In genomic region chr5:157766441-157766840, GRCh38 we compare ENCODE assay signal across 20 cellular contexts. TPM values are rescaled to one million over a fixed set of nuclear protein-coding genes. Genes with fewer than 3 reads are reported as not detected.
DNase-seq lines count a peak whose midpoint lies in the region; ATAC-seq, FAIRE-seq and TF ChIP-seq lines count a peak whose summit lies in the region.
"Had no signal": no experiment of that assay in that cellular context is flagged by ENCODE, and none has a peak within 500 bp of the region (broad histone marks: within the 10 kb centered on the region; RNA-seq: fewer than 3 reads in every experiment).

No MANE protein-coding gene starts in this region.

- peaks cover 2% of the 10 kb centered on the region for H3K27me3 Mint-ChIP-seq in glutamatergic neuron (ENCODE audit: unreplicated experiment)

- H3K36me3 Mint-ChIP-seq in glutamatergic neuron (ENCODE audit: unreplicated experiment): no peaks in the 10 kb centered on the region

- H3K4me3 ChIP-seq in HepG2 (replicated peaks in 1 of 3; ENCODE audit: insufficient read depth in 1 of 3, low read depth in 2 of 3, low read length in 3 of 3) (no peak overlapping the region), right lobe of liver (no peak overlapping the region), upper lobe of left lung (no peak overlapping the region)
- H3K4me3 ChIP-seq: A549, GM23338, HAP-1 had no signal

- H3K9me3 ChIP-seq in HepG2 (ENCODE audit: low read length) (no peaks in the 10 kb centered on the region), right lobe of liver (no peaks in the 10 kb centered on the region), upper lobe of left lung (no peaks in the 10 kb centered on the region)
- H3K9me3 ChIP-seq: A549, HAP-1 had no signal

- no peak overlapping the region for H2AFZ ChIP-seq in HepG2 (ENCODE audit: low read length)
- H2AFZ ChIP-seq: GM23338 had no signal

- TF ChIP-seq EP300 in HepG2 (IDR thresholded peaks at IDR 0.05; ENCODE audit: low read depth in 2 of 2, low read length in 2 of 2) (no peak), HepG2 (CRISPR knock-in tag; IDR thresholded peaks at IDR 0.05; ENCODE audit: borderline replicate concordance) (no peak), upper lobe of left lung (IDR thresholded peaks at IDR 0.05) (no peak)

- TF ChIP-seq RAD21 in HepG2 (CRISPR knock-in tag; IDR thresholded peaks at IDR 0.05): no peak

- TF ChIP-seq POLR2A in HepG2 (IDR thresholded peaks at IDR 0.05; ENCODE audit: insufficient read depth in 1 of 2, low read depth in 2 of 2, low read length in 2 of 2): no peak
- no peak for TF ChIP-seq POLR2A in right lobe of liver (IDR thresholded peaks at IDR 0.05)
- no peak for TF ChIP-seq POLR2A in upper lobe of left lung (IDR thresholded peaks at IDR 0.05)

- H3K4me1 ChIP-seq in HepG2 (ENCODE audit: insufficient read depth, low read length) (no peaks in the 10 kb centered on the region), right lobe of liver (no peaks in the 10 kb centered on the region), upper lobe of left lung (no peaks in the 10 kb centered on the region)
- H3K4me1 ChIP-seq: HAP-1 had no signal

- no peak overlapping the region for H3K4me2 ChIP-seq in HepG2 (ENCODE audit: low read depth, low read length)
- H3K4me2 ChIP-seq: A549, GM23338 had no signal

- no peaks in the 10 kb centered on the region for H3K9me3 Mint-ChIP-seq in glutamatergic neuron (ENCODE audit: unreplicated experiment)
- H3K9me3 Mint-ChIP-seq: GM23338 had no signal

- FAIRE-seq in HepG2 (lab: Jason Lieb, UNC) (no peak), urothelium cell line (lab: Jason Lieb, UNC) (peak; percentile 55)
- FAIRE-seq: A549, GM18507, H54 had no signal

- H3K27ac ChIP-seq in HepG2 (ENCODE audit: extremely low read length, insufficient read depth, low read length) (no peak overlapping the region), right lobe of liver (no peak overlapping the region), upper lobe of left lung (no peak overlapping the region)
- H3K27ac ChIP-seq: A549 had no signal

- intact Hi-C loops in HepG2 (cut with micrococcal nuclease; ENCODE audit: unreplicated experiment) (no loop called here), right lobe of liver (cut with DNase I) (no loop called here)

- H3K27me3 ChIP-seq in HepG2 (ENCODE audit: control insufficient read depth in 1 of 2, insufficient read depth in 2 of 2, low read length in 2 of 2): peaks cover 0 to 6% of the 10 kb centered on the region in 2 experiments; a peak in 1 of 5 replicates
- H3K27me3 ChIP-seq in right lobe of liver: no peaks in the 10 kb centered on the region
- no peaks in the 10 kb centered on the region for H3K27me3 ChIP-seq in upper lobe of left lung

- H3K4me3 Mint-ChIP-seq in glutamatergic neuron (ENCODE audit: unreplicated experiment): no peak overlapping the region
- H3K4me3 Mint-ChIP-seq: CD4-positive, alpha-beta memory T cell; GM23338 had no signal

- no TSS peak for BruUV-seq in HepG2 (replicated peaks; lab: Mats Ljungman, UMichigan)

- H3K4me1 Mint-ChIP-seq in glutamatergic neuron (ENCODE audit: low read depth, unreplicated experiment): peaks cover 29% of the 10 kb centered on the region
- H3K4me1 Mint-ChIP-seq: GM23338 had no signal

- WGBS in HepG2 (ENCODE audit: low lambda C conversion rate): 84% methylated on average over 7 of the region's 7 CpGs
- 91% methylated on average over 7 of the region's 7 CpGs for whole genome bisulfite sequencing in right lobe of liver (ENCODE audit: insufficient coverage, low coverage, low lambda C conversion rate, missing lambda C conversion rate)
- 95 to 97% methylated on average over 7 of the region's 7 CpGs for WGBS in upper lobe of left lung, 2 donors

- no peak for DNase-seq in HepG2 (ENCODE audit: low spot score)
- no peak for DNase-seq in right lobe of liver
- DNase-seq in NCI-H526 treated with DMSO at 0.1 percent for 48 hours (lab: John Stamatoyannopoulos, UW): peak; percentile 54
- no peak for DNase-seq in glutamatergic neuron
- no peak for DNase-seq in urothelium cell line (ENCODE audit: low spot score)
- DNase-seq in NK-92 treated with Interleukin-12 subunit alpha and Interleukin-12 subunit beta, amount 100 ng/mL, for 24 hours (lab: John Stamatoyannopoulos, UW): no peak
- no peak for DNase-seq in HT-29 (ENCODE audit: low spot score)
- DNase-seq in upper lobe of left lung: no peak
- DNase-seq: 8988T; C1 segment of cervical spinal cord; Calu3; CD4-positive, alpha-beta memory T cell; COR-L47; DMS53; GF-D8 had no signal

- H3K9ac ChIP-seq in HepG2 (ENCODE audit: insufficient read depth, low read depth, low read length): no peak overlapping the region

- no peaks in the 10 kb centered on the region for H3K36me3 ChIP-seq in HepG2 (replicated peaks in 1 of 2; ENCODE audit: control insufficient read depth in 1 of 2, insufficient read depth in 2 of 2, low read length in 2 of 2)
- H3K36me3 ChIP-seq in right lobe of liver: no peaks in the 10 kb centered on the region
- H3K36me3 ChIP-seq in upper lobe of left lung: no peaks in the 10 kb centered on the region
- H3K36me3 ChIP-seq: HAP-1 had no signal

- CTCF ChIA-PET in HepG2 (lab: Yijun Ruan, JAX; ENCODE audit: low intra/inter-chr PET ratio, low total read pairs): no interaction called here

- H3K79me2 ChIP-seq in HepG2 (ENCODE audit: insufficient read depth, low read length): no peaks in the 10 kb centered on the region

- in situ Hi-C loops in HepG2 (cut with HindIII; ENCODE audit: extremely low pct_ligation_motif_present, low pct_unique_long_range_greater_than_20kb): no loop called here

- no peak for TF ChIP-seq CTCF in HepG2 (CRISPR knock-in tag; IDR thresholded peaks at IDR 0.05)
- no peak for TF ChIP-seq CTCF in right lobe of liver (IDR thresholded peaks at IDR 0.05)
- no peak for TF ChIP-seq CTCF in glutamatergic neuron (IDR thresholded peaks at IDR 0.05; ENCODE audit: partially characterized antibody, unreplicated experiment)
- no peak for TF ChIP-seq CTCF in upper lobe of left lung (IDR thresholded peaks at IDR 0.05)

- H4K20me1 ChIP-seq in HepG2 (ENCODE audit: insufficient read depth, low read length): no peaks in the 10 kb centered on the region

- POLR2A ChIA-PET in HepG2 (lab: Yijun Ruan, JAX): no interaction called here

- H3K27ac Mint-ChIP-seq in glutamatergic neuron (ENCODE audit: unreplicated experiment): peak overlapping the region; percentile 40
- H3K27ac Mint-ChIP-seq: CD4-positive, alpha-beta memory T cell; GM23338 had no signal

- no peak for ATAC-seq in HepG2
- ATAC-seq in right lobe of liver: no peak
- ATAC-seq in upper lobe of left lung (ENCODE audit: low FRiP score in 2 of 2): no peak
- ATAC-seq: A549, GM23338 had no signal

RNA-seq across cellular contexts. Expression of gene LSM11, which starts 22.9 kb away (rescaled TPM):
- total RNA-seq in HepG2 (2016; rRNA removed; fragmentation: Illumina TruSeq; extraction: Trizol) (7.2 and 9.9 TPM in 2 replicates), right lobe of liver (1 to 10 TPM in 3 of 6 experiments, under 1 TPM in 3; 0.75 to 1.5 (median 1.0) TPM), glutamatergic neuron (ENCODE audit: unreplicated experiment) (7.7 TPM), upper lobe of left lung (1 to 10 TPM in 5 of 6 donors, under 1 TPM in 1; 0.78 to 4.1 (median 2.0) TPM)
- 0.97 and 1.1 TPM in 2 replicates for total RNA-seq in HepG2 (2016; cell fraction: cytosol; rRNA removed; fragmentation: Illumina TruSeq; extraction: Trizol; ENCODE audit: low read depth)
- total RNA-seq in HepG2 (2016; cell fraction: insoluble cytoplasmic fraction; rRNA removed; fragmentation: Illumina TruSeq; extraction: Trizol): 7.2 and 9.4 TPM in 2 replicates
- total RNA-seq in HepG2 (2016; cell fraction: membrane; rRNA removed; fragmentation: Illumina TruSeq; extraction: Trizol): 4.1 and 4.9 TPM in 2 replicates
- 5.1 and 5.6 TPM in 2 replicates for total RNA-seq in HepG2 (2016; cell fraction: nucleus; rRNA removed; fragmentation: Illumina TruSeq; extraction: Trizol)
- polyA plus RNA-seq in HepG2 (2011; rRNA removed): 3.3 and 4.5 TPM in 2 replicates
- 2.3 and 2.8 TPM in 2 replicates for polyA plus RNA-seq in HepG2 (2011; cell fraction: cytosol; rRNA removed)
- 2.7 and 3.3 TPM in 2 replicates for polyA plus RNA-seq in HepG2 (2011; cell fraction: nucleus; rRNA removed)
- 3.3 and 4.6 TPM in 2 replicates for polyA plus RNA-seq in HepG2 (2012)
- polyA plus RNA-seq in HepG2 (2016; cell fraction: cytosol; fragmentation: Illumina TruSeq; extraction: Trizol; ENCODE audit: low read depth): 0.75 and 0.80 TPM in 2 replicates
- polyA plus RNA-seq in HepG2 (2016; cell fraction: insoluble cytoplasmic fraction; fragmentation: Illumina TruSeq; extraction: Trizol; ENCODE audit: low read depth): 6.0 and 6.6 TPM in 2 replicates
- polyA plus RNA-seq in HepG2 (2016; cell fraction: membrane; fragmentation: Illumina TruSeq; extraction: Trizol; ENCODE audit: low read depth): 1.6 and 1.9 TPM in 2 replicates
- 6.6 and 6.9 TPM in 2 replicates for polyA plus RNA-seq in HepG2 (2016; cell fraction: nucleus; fragmentation: Illumina TruSeq; extraction: Trizol; ENCODE audit: insufficient read depth, low read depth)
- polyA minus RNA-seq in HepG2 (2011; rRNA and poly(A)+ RNA removed; ENCODE audit: low replicate concordance): 5.8 and 7.3 TPM in 2 replicates
- 4.1 and 5.1 TPM in 2 replicates for polyA minus RNA-seq in HepG2 (2011; cell fraction: cytosol; rRNA and poly(A)+ RNA removed)
- 3.5 and 3.6 TPM in 2 replicates for polyA minus RNA-seq in HepG2 (2011; cell fraction: nucleus; rRNA and poly(A)+ RNA removed)
- total RNA-seq in HT-29 (2014; rRNA removed; shearing (Covaris generic)): 3.0 and 3.1 TPM in 2 replicates

RNA-seq across cellular contexts. Expression of gene THG1L, which starts 35.2 kb away (rescaled TPM):
- total RNA-seq in HepG2 (2016; rRNA removed; fragmentation: Illumina TruSeq; extraction: Trizol) (16.6 and 21.7 TPM in 2 replicates), right lobe of liver (1 to 10 TPM; 3.3 to 7.8 (median 5.5) TPM), glutamatergic neuron (ENCODE audit: unreplicated experiment) (3.4 TPM), upper lobe of left lung (10 to 100 TPM in 3 of 6 donors, 1 to 10 TPM in 3; 2.1 to 12.6 (median 9.1) TPM)
- total RNA-seq in HepG2 (2016; cell fraction: cytosol; rRNA removed; fragmentation: Illumina TruSeq; extraction: Trizol; ENCODE audit: low read depth): 6.2 and 8.9 TPM in 2 replicates
- total RNA-seq in HepG2 (2016; cell fraction: insoluble cytoplasmic fraction; rRNA removed; fragmentation: Illumina TruSeq; extraction: Trizol): 16.7 and 23.3 TPM in 2 replicates
- 17.6 and 19.1 TPM in 2 replicates for total RNA-seq in HepG2 (2016; cell fraction: membrane; rRNA removed; fragmentation: Illumina TruSeq; extraction: Trizol)
- 8.0 and 8.3 TPM in 2 replicates for total RNA-seq in HepG2 (2016; cell fraction: nucleus; rRNA removed; fragmentation: Illumina TruSeq; extraction: Trizol)
- polyA plus RNA-seq in HepG2 (2011; rRNA removed): 13.8 and 17.2 TPM in 2 replicates
- polyA plus RNA-seq in HepG2 (2011; cell fraction: cytosol; rRNA removed): 15.0 and 15.5 TPM in 2 replicates
- 3.8 and 6.5 TPM in 2 replicates for polyA plus RNA-seq in HepG2 (2011; cell fraction: nucleus; rRNA removed)
- 17.7 and 18.9 TPM in 2 replicates for polyA plus RNA-seq in HepG2 (2012)
- polyA plus RNA-seq in HepG2 (2016; cell fraction: cytosol; fragmentation: Illumina TruSeq; extraction: Trizol; ENCODE audit: low read depth): 11.6 and 13.8 TPM in 2 replicates
- 24.1 and 27.8 TPM in 2 replicates for polyA plus RNA-seq in HepG2 (2016; cell fraction: insoluble cytoplasmic fraction; fragmentation: Illumina TruSeq; extraction: Trizol; ENCODE audit: low read depth)
- polyA plus RNA-seq in HepG2 (2016; cell fraction: membrane; fragmentation: Illumina TruSeq; extraction: Trizol; ENCODE audit: low read depth): 19.7 and 24.1 TPM in 2 replicates
- 15.7 and 15.8 TPM in 2 replicates for polyA plus RNA-seq in HepG2 (2016; cell fraction: nucleus; fragmentation: Illumina TruSeq; extraction: Trizol; ENCODE audit: insufficient read depth, low read depth)
- polyA minus RNA-seq in HepG2 (2011; rRNA and poly(A)+ RNA removed; ENCODE audit: low replicate concordance): 36.1 and 50.0 TPM in 2 replicates
- 12.7 and 15.7 TPM in 2 replicates for polyA minus RNA-seq in HepG2 (2011; cell fraction: cytosol; rRNA and poly(A)+ RNA removed)
- 12.0 and 13.2 TPM in 2 replicates for polyA minus RNA-seq in HepG2 (2011; cell fraction: nucleus; rRNA and poly(A)+ RNA removed)
- 24.5 and 26.2 TPM in 2 replicates for total RNA-seq in HT-29 (2014; rRNA removed; shearing (Covaris generic))
